8 cellular contexts compared by ENCODE assay signal in the genomic region with DNA sequence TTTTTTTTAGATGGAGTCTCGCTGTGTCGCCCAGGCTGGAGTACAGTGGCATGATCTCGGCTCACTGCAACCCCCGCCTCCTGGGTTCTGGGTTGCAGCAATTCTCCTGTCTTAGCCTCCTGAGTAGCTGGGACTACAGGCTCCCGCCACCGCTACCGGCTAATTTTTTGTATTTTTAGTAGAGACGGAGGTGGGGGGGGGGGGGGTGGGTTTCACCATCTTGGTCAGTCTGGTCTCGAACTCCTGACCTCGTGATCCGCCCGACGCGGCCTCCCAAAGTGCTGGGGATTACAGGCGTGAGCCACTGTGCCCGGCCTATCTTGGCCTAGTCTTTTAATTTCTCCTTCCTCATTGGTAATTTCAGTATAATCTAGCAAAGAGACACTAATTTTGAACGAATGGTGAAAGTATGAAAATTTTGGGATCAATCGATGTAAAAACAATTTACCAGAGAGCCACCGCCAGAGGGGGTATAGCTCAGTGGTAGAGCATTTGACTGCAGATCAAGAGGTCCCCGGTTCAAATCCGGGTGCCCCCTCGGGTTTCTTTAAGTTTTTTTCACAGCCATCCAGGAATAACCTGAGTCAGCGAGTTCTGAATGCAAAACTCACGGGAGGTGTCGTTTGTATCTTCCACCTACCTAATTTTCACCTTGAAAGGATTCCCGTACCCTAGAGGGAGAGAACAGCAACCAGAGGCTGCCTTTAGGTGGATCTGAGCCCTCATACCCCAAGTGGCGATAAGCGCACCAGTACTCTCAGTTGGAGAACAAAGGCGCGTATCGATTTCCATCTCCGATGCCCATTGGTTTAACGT. TPM values are rescaled to one million over a fixed set of nuclear protein-coding genes. Genes with fewer than 3 reads are reported as not detected.
DNase-seq lines count a peak whose midpoint lies in the region; ATAC-seq and TF ChIP-seq lines count a peak whose summit lies in the region.

No MANE protein-coding gene starts in this region.

- no peak for TF ChIP-seq POLR2A in breast epithelium (IDR thresholded peaks at IDR 0.05)

- DNase-seq in ELR (ENCODE audit: low read depth) (peak; percentile 81), NCI-H1105 (lab: John Stamatoyannopoulos, UW) (peak; percentile 58), T-helper 9 cell (peak; percentile 58), breast epithelium (ENCODE audit: low spot score in 2 of 2) (no peak)
- DNase-seq in stimulated activated CD4-positive, alpha-beta T cell treated with anti-CD3 and anti-CD28 coated beads, Interleukin-2, amount 100 ng/mL, for 24 hours = peak; percentile 72 to 83

- H3K27me3 ChIP-seq in breast epithelium (no peaks in the 10 kb centered on the region), layer of hippocampus (ENCODE audit: control insufficient read depth, insufficient read depth, low read length) (no peaks in the 10 kb centered on the region)

- no peak for TF ChIP-seq CTCF in breast epithelium (IDR thresholded peaks at IDR 0.05)

- ATAC-seq in HG03565 (IDR thresholded peaks at IDR 0.05; ENCODE audit: unreplicated experiment) = no peak
- ATAC-seq in GM19324 (IDR thresholded peaks at IDR 0.05; ENCODE audit: low FRiP score, unreplicated experiment) = no peak

- H3K27ac ChIP-seq in breast epithelium (peak overlapping the region; percentile 84 to 91), layer of hippocampus (ENCODE audit: low read depth, low read length) (peak overlapping the region; percentile 97)

- peak overlapping the region; percentile 80 to 92 (median 92) for H3K4me3 ChIP-seq in breast epithelium

- intact Hi-C loops in breast epithelium (cut with DNase I; ENCODE audit: low total_unique reads) = no loop called here

- no peaks in the 10 kb centered on the region for H3K36me3 ChIP-seq in breast epithelium

- H3K4me1 ChIP-seq in breast epithelium = peaks cover 3 to 4% of the 10 kb centered on the region in 2 donors

- H3K9me3 ChIP-seq in breast epithelium = no peaks in the 10 kb centered on the region

RNA-seq across cellular contexts. Expression of gene LASP1, which starts 2.5 kb away (rescaled TPM):
- total RNA-seq in breast epithelium = 100 to 1,000 TPM in 1 of 3 donors, 10 to 100 TPM in 2; 88.7 to 145 (median 92.8) TPM

RNA-seq across cellular contexts. Expression of gene RPL23, which starts 13.9 kb away (rescaled TPM):
- 1,000 to 10,000 TPM; 1,871 to 2,586 (median 2,024) TPM for total RNA-seq in breast epithelium

RNA-seq across cellular contexts. Expression of gene CWC25, which starts 42.3 kb away (rescaled TPM):
- 10 to 100 TPM; 22.1 to 42.0 (median 28.2) TPM for total RNA-seq in breast epithelium

Comparison
In these comparisons a context has a peak if more than half of its experiments do, and no peak if none do; other contexts are left out.
1. DNase-seq: peak in ELR (single experiment), NCI-H1105 (single experiment), T-helper 9 cell (single experiment) and stimulated activated CD4-positive, alpha-beta T cell treated with anti-CD3 and anti-CD28 coated beads, Interleukin-2, amount 100 ng/mL, for 24 hours (2 of 2); none in breast epithelium (0 of 2).